ENCODE assay signal across 8 cellular contexts in genomic region chr19:16078311-16078758, GRCh38. TPM values are rescaled to one million over a fixed set of nuclear protein-coding genes. Genes with fewer than 3 reads are reported as not detected.
DNase-seq lines count a peak whose midpoint lies in the region; ATAC-seq and TF ChIP-seq lines count a peak whose summit lies in the region.

No MANE protein-coding gene starts in this region.

- H3K9me3 Mint-ChIP-seq in activated T-cell treated with anti-CD3 and anti-CD28 coated beads, Interleukin-2, amount 50 U/mL, for 24 hours = no peaks in the 10 kb centered on the region

- no peak overlapping the region for H2AFZ ChIP-seq in IMR-90 (replicated peaks; ENCODE audit: low read length, poor library complexity)

- peak overlapping the region; percentile 85 for H3K4me2 ChIP-seq in IMR-90 (ENCODE audit: low read depth, low read length)

- peak overlapping the region; percentile 90 for H2BK120ac ChIP-seq in IMR-90 (ENCODE audit: low read depth, low read length)

- POLR2A ChIA-PET in AG04450 (lab: Yijun Ruan, JAX) (interaction anchor here (0.5 to 4.1 kb wide), 10 partner anchors 8 to 963 kb away, joined by 3 to 52 read pairs (median 6); partner anchors contain the start of gene FAM32A), IMR-90 (lab: Charles Lee; ENCODE audit: unreplicated experiment) (interaction anchor here (0.9 to 2.2 kb wide), 4 partner anchors 9 to 107 kb away, joined by 3 to 8 read pairs (median 4); partner anchors contain the start of gene FAM32A)

- H2BK20ac ChIP-seq in IMR-90 (ENCODE audit: low read depth, low read length) = peak overlapping the region; percentile 89

- no peak for ATAC-seq in IMR-90 (ENCODE audit: low read depth)
- no peak for ATAC-seq in GM18909 (IDR thresholded peaks at IDR 0.05; ENCODE audit: poor library complexity, unreplicated experiment)

- peak overlapping the region; percentile 89 for H3K4me3 ChIP-seq in AG04450 (ENCODE audit: low read depth, low read length)
- H3K4me3 ChIP-seq in IMR-90 (ENCODE audit: insufficient read depth, low read depth, low read length) = peak overlapping the region; percentile 97
- H3K4me3 ChIP-seq in rectal smooth muscle tissue (ENCODE audit: low read length) = peak overlapping the region; percentile 92

- CTCF ChIA-PET in AG04450 (lab: Charles Lee) (interaction anchor here (1.2 to 1.4 kb wide), 2 partner anchors 33 to 37 kb away, joined by 5 to 8 read pairs; no protein-coding TSS in a partner anchor), IMR-90 (lab: Yijun Ruan, JAX) (no interaction called here)

- peaks cover 44% of the 10 kb centered on the region for H4K20me1 ChIP-seq in IMR-90 (ENCODE audit: insufficient read depth, low read length)

- peak overlapping the region; percentile 90 for H3K4me3 Mint-ChIP-seq in activated T-cell treated with anti-CD3 and anti-CD28 coated beads, Interleukin-2, amount 50 U/mL, for 24 hours

- DNase-seq in AG04450 (ENCODE audit: low read depth, low spot score) (no peak), IMR-90 (peak; percentile 69), germinal center (ENCODE audit: low spot score) (peak; percentile 35), LoVo (ENCODE audit: low spot score) (no peak)
- DNase-seq in activated T-cell treated with anti-CD3 and anti-CD28 coated beads, Interleukin-2, amount 50 U/mL, for 24 hours = peak; percentile 64
- DNase-seq in activated CD4-positive, CD25-positive, alpha-beta regulatory T cell (lab: John Stamatoyannopoulos, UW) = no peak

- H3K9me3 ChIP-seq in AG04450 (ENCODE audit: control insufficient read depth, insufficient read depth, low read length) (no peaks in the 10 kb centered on the region; the same call in 1 of the 2 replicates), IMR-90 (ENCODE audit: control insufficient read depth, insufficient read depth, low read length) (no peaks in the 10 kb centered on the region)

- dilution Hi-C loops in IMR-90 (cut with HindIII; ENCODE audit: low sequenced_read_pairs, unreplicated experiment) = no loop called here

- H3K23ac ChIP-seq in IMR-90 (ENCODE audit: low read depth, low read length) = peak overlapping the region; percentile 99

- BruUV-seq in IMR-90 (replicated peaks; lab: Mats Ljungman, UMichigan) = TSS peak; percentile 74

- peaks cover 23% of the 10 kb centered on the region for H3K4me1 ChIP-seq in IMR-90 (ENCODE audit: control insufficient read depth, insufficient read depth, low read length)
- H3K4me1 ChIP-seq in rectal smooth muscle tissue (ENCODE audit: control insufficient read depth, insufficient read depth, low read length) = peaks cover 41% of the 10 kb centered on the region

- peaks cover 66% of the 10 kb centered on the region for H3K36me3 Mint-ChIP-seq in activated T-cell treated with anti-CD3 and anti-CD28 coated beads, Interleukin-2, amount 50 U/mL, for 24 hours (ENCODE audit: low read depth)

- peak overlapping the region; percentile 86; the same call in 2 of the 3 replicates for H2BK15ac ChIP-seq in IMR-90 (ENCODE audit: low read depth, low read length)

- intact Hi-C loops in IMR-90 (cut with micrococcal nuclease) = loop anchor here (5.0 kb wide), 2 partner anchors 36 to 119 kb away; partner anchors contain the start of gene AP1M1

- H3K9me1 ChIP-seq in IMR-90 (ENCODE audit: insufficient read depth, low read length) = peaks cover 17% of the 10 kb centered on the region

- peak overlapping the region; percentile 99 for H3K14ac ChIP-seq in IMR-90 (replicated peaks; ENCODE audit: low read depth, low read length)

- H4K5ac ChIP-seq in IMR-90 (ENCODE audit: low read depth, low read length) = peak overlapping the region; percentile 91

- peaks cover 75% of the 10 kb centered on the region for H3K4me1 Mint-ChIP-seq in activated T-cell treated with anti-CD3 and anti-CD28 coated beads, Interleukin-2, amount 50 U/mL, for 24 hours (ENCODE audit: low read depth)

- H2AK5ac ChIP-seq in IMR-90 (ENCODE audit: low read depth, low read length) = peak overlapping the region; percentile 91

- H2BK5ac ChIP-seq in IMR-90 (ENCODE audit: low read depth, low read length, poor library complexity, severe bottlenecking) = peak overlapping the region; percentile 98

- H3K4ac ChIP-seq in IMR-90 (ENCODE audit: low read depth, low read length) = peak overlapping the region; percentile 98

- H3K27me3 Mint-ChIP-seq in activated T-cell treated with anti-CD3 and anti-CD28 coated beads, Interleukin-2, amount 50 U/mL, for 24 hours = no peaks in the 10 kb centered on the region

- peaks cover 8 to 53% of the 10 kb centered on the region in 2 experiments for H3K79me1 ChIP-seq in IMR-90 (ENCODE audit: low read depth in 1 of 2, low read length in 2 of 2)

- H3K36me3 ChIP-seq in IMR-90 (ENCODE audit: control insufficient read depth, insufficient read depth, low read length) = peaks cover 47% of the 10 kb centered on the region
- peaks cover 16% of the 10 kb centered on the region for H3K36me3 ChIP-seq in rectal smooth muscle tissue (ENCODE audit: control insufficient read depth, insufficient read depth, low read length)

- H3K27ac ChIP-seq in AG04450 (ENCODE audit: low read depth, low read length) (peak overlapping the region; percentile 100), IMR-90 (ENCODE audit: insufficient read depth, low read length) (peak overlapping the region; percentile 98), rectal smooth muscle tissue (ENCODE audit: low read depth, low read length) (peak overlapping the region; percentile 99)

- H3K18ac ChIP-seq in IMR-90 (ENCODE audit: low read depth, low read length) = peak overlapping the region; percentile 95

- TF ChIP-seq POLR2A in IMR-90 (IDR thresholded peaks at IDR 0.05; ENCODE audit: low read depth, low read length) = no peak; the same call in 1 of the 2 replicates

- H3K56ac ChIP-seq in IMR-90 (ENCODE audit: extremely low read depth, insufficient read depth, low read length) = peak overlapping the region; percentile 100

- peak overlapping the region; percentile 95 to 97 for H4K8ac ChIP-seq in IMR-90 (ENCODE audit: low read depth in 2 of 2, low read length in 2 of 2)

- peak overlapping the region; percentile 97 for H4K91ac ChIP-seq in IMR-90 (ENCODE audit: insufficient read depth, low read depth, low read length)

- no peak for TF ChIP-seq RAD21 in IMR-90 (IDR thresholded peaks at IDR 0.05; ENCODE audit: low read length)

- TF ChIP-seq CTCF in AG04450 (IDR thresholded peaks at IDR 0.05; ENCODE audit: low read depth, low read length) (no peak), IMR-90 (conservative IDR thresholded peaks at IDR 0.05; ENCODE audit: low read depth, low read length) (no peak)

- peak overlapping the region; percentile 99 for H3K27ac Mint-ChIP-seq in activated T-cell treated with anti-CD3 and anti-CD28 coated beads, Interleukin-2, amount 50 U/mL, for 24 hours

- H2AK9ac ChIP-seq in IMR-90 (replicated peaks; ENCODE audit: low read depth, low read length, poor library complexity) = peak overlapping the region; percentile 92

- H3K9ac ChIP-seq in IMR-90 (ENCODE audit: low read depth, low read length) = peak overlapping the region; percentile 99
- peak overlapping the region; percentile 96 for H3K9ac ChIP-seq in rectal smooth muscle tissue (ENCODE audit: low read length)

- in situ Hi-C loops in IMR-90 (cut with MboI; ENCODE audit: low sequenced_read_pairs) = no loop called here

- H3K27me3 ChIP-seq in AG04450 (ENCODE audit: control insufficient read depth, insufficient read depth, low read length) = no peaks in the 10 kb centered on the region
- no peaks in the 10 kb centered on the region for H3K27me3 ChIP-seq in IMR-90 (ENCODE audit: control insufficient read depth, insufficient read depth, low read length)
- H3K27me3 ChIP-seq in rectal smooth muscle tissue (ENCODE audit: control insufficient read depth, insufficient read depth, low read length) = no peaks in the 10 kb centered on the region

- 0% methylated on average over 2 of the region's 9 CpGs; no CpG with 5 or more reads in 1 of the 2 experiments for WGBS in IMR-90 (ENCODE audit: extremely low coverage in 2 of 2, insufficient read length in 1 of 2), 2 experiments

TF ChIP-seq in IMR-90, 13 proteins besides CTCF, POLR2A, EP300 and RAD21 (continues in another document):
- TF ChIP-seq NFE2L2 (IDR thresholded peaks at IDR 0.05; ENCODE audit: low read depth, low read length) (no peak), SMC3 (IDR thresholded peaks at IDR 0.05; ENCODE audit: low read depth, low read length) (no peak), CHD1 (IDR thresholded peaks at IDR 0.05; ENCODE audit: low read depth, low read length) (no peak), USF2 (IDR thresholded peaks at IDR 0.05; ENCODE audit: low read depth, low read length) (no peak), RCOR1 (IDR thresholded peaks at IDR 0.05; ENCODE audit: insufficient replicate concordance, low read length) (no peak), ELK1 (IDR thresholded peaks at IDR 0.05; ENCODE audit: borderline replicate concordance, low read depth, low read length) (no peak), RFX5 (IDR thresholded peaks at IDR 0.05; ENCODE audit: low read depth, low read length) (no peak)

RNA-seq across cellular contexts. Expression of gene TPM4, which starts 2.0 kb away (rescaled TPM):
- polyA plus RNA-seq in AG04450 (2011; rRNA removed) (1,635 and 2,058 TPM in 2 replicates), IMR-90 (2012; rRNA removed) (1,160 and 1,218 TPM in 2 replicates)
- 838 and 1,049 TPM in 2 replicates for polyA minus RNA-seq in AG04450 (2011; rRNA and poly(A)+ RNA removed)
- 1,075 and 1,562 TPM in 2 replicates for total RNA-seq in IMR-90 (2012; rRNA removed)
- 1,916 and 2,081 TPM in 2 replicates for polyA plus RNA-seq in IMR-90 (2012; cell fraction: cytosol; rRNA removed)
- polyA plus RNA-seq in IMR-90 (2012; cell fraction: nucleus; rRNA removed; ENCODE audit: low replicate concordance) = 535 and 1,052 TPM in 2 replicates

RNA-seq across cellular contexts. Expression of gene RAB8A, which starts 33.4 kb away (rescaled TPM):
- polyA plus RNA-seq in AG04450 (2011; rRNA removed) (107 and 109 TPM in 2 replicates), IMR-90 (2012; rRNA removed) (61.8 and 64.5 TPM in 2 replicates)
- polyA minus RNA-seq in AG04450 (2011; rRNA and poly(A)+ RNA removed) = 149 and 157 TPM in 2 replicates
- 135 and 158 TPM in 2 replicates for total RNA-seq in IMR-90 (2012; rRNA removed)
- 33.9 and 47.1 TPM in 2 replicates for polyA plus RNA-seq in IMR-90 (2012; cell fraction: cytosol; rRNA removed)
- polyA plus RNA-seq in IMR-90 (2012; cell fraction: nucleus; rRNA removed; ENCODE audit: low replicate concordance) = 24.8 and 40.7 TPM in 2 replicates

Comparison
In these comparisons a context has a peak if more than half of its experiments do, and no peak if none do; other contexts are left out.
1. DNase-seq: peak in IMR-90 (single experiment), activated T-cell treated with anti-CD3 and anti-CD28 coated beads, Interleukin-2, amount 50 U/mL, for 24 hours (single experiment) and germinal center (single experiment); none in AG04450 (single experiment), LoVo (single experiment) and activated CD4-positive, CD25-positive, alpha-beta regulatory T cell (0 of 4).
2. Peak in every context shown above with its lines, with median percentiles within 50 percentile points of each other: H3K27ac ChIP-seq and H3K4me3 ChIP-seq.